8 cellular contexts compared by ENCODE assay signal in genomic region chr2:74390601-74391000, GRCh38. TPM values are rescaled to one million over a fixed set of nuclear protein-coding genes. Genes with fewer than 3 reads are reported as not detected.
A peak's percentile ranks its signal among the peaks of the same experiment; 100 is the strongest.
DNase-seq lines count a peak whose midpoint lies in the region; ATAC-seq and TF ChIP-seq lines count a peak whose summit lies in the region.

No MANE protein-coding gene starts in this region.

- in situ Hi-C loops in G401 (cut with HindIII; ENCODE audit: low sequenced_read_pairs) = no loop called here

- H3K4me3 Mint-ChIP-seq in stimulated activated naive CD8-positive, alpha-beta T cell treated with anti-CD3 and anti-CD28 coated beads, Interleukin-15, Interleukin-2, amounts not matched to agents 100 ng/mL and 50 ng/mL, for 24 hours = peak overlapping the region; percentile 93
- H3K4me3 Mint-ChIP-seq in MCF 10A (ENCODE audit: unreplicated experiment) (peak overlapping the region; percentile 79), mesothelial cell of epicardium (peak overlapping the region; percentile 95)

- intact Hi-C loops in MCF 10A (cut with micrococcal nuclease) (loop anchor here (5.0 kb wide), 1 partner anchor 123 kb away; no protein-coding TSS in a partner anchor), posterior vena cava (cut with DNase I) (no loop called here)

- no peak for TF ChIP-seq CTCF in MCF 10A (IDR thresholded peaks at IDR 0.05; ENCODE audit: unreplicated experiment)
- TF ChIP-seq CTCF in mesothelial cell of epicardium (IDR thresholded peaks at IDR 0.05; ENCODE audit: unreplicated experiment) = no peak

- POLR2A ChIA-PET in MCF 10A (lab: Yijun Ruan, JAX) = interaction anchor here (0.8 to 3.5 kb wide), 13 partner anchors 9 to 464 kb away, joined by 3 to 18 read pairs (median 5); partner anchors contain the start of genes CCDC142, DCTN1, INO80B and WBP1

- no TSS peak for BruUV-seq in MCF 10A (replicated peaks; lab: Mats Ljungman, UMichigan)

- H3K27ac Mint-ChIP-seq in stimulated activated naive CD8-positive, alpha-beta T cell treated with anti-CD3 and anti-CD28 coated beads, Interleukin-15, Interleukin-2, amounts not matched to agents 100 ng/mL and 50 ng/mL, for 24 hours = no peak overlapping the region
- H3K27ac Mint-ChIP-seq in MCF 10A (ENCODE audit: low read depth, unreplicated experiment) = no peak overlapping the region
- H3K27ac Mint-ChIP-seq in mesothelial cell of epicardium = no peak overlapping the region

- no peaks in the 10 kb centered on the region for H3K36me3 Mint-ChIP-seq in stimulated activated naive CD8-positive, alpha-beta T cell treated with anti-CD3 and anti-CD28 coated beads, Interleukin-15, Interleukin-2, amounts not matched to agents 100 ng/mL and 50 ng/mL, for 24 hours (ENCODE audit: low read depth)
- H3K36me3 Mint-ChIP-seq in MCF 10A (ENCODE audit: insufficient read depth, unreplicated experiment) (no peaks in the 10 kb centered on the region), mesothelial cell of epicardium (no peaks in the 10 kb centered on the region)

- no peaks in the 10 kb centered on the region for H3K9me3 Mint-ChIP-seq in stimulated activated naive CD8-positive, alpha-beta T cell treated with anti-CD3 and anti-CD28 coated beads, Interleukin-15, Interleukin-2, amounts not matched to agents 100 ng/mL and 50 ng/mL, for 24 hours
- H3K9me3 Mint-ChIP-seq in MCF 10A (ENCODE audit: unreplicated experiment) (no peaks in the 10 kb centered on the region), mesothelial cell of epicardium (no peaks in the 10 kb centered on the region)

- no peak for ATAC-seq in stimulated activated naive CD8-positive, alpha-beta T cell treated with anti-CD3 and anti-CD28 coated beads, Interleukin-15, Interleukin-2, amounts not matched to agents 100 U/mL and 50 U/mL, for 24 hours
- ATAC-seq in GM18517 (IDR thresholded peaks at IDR 0.05; ENCODE audit: unreplicated experiment) (no peak), HG03139 (IDR thresholded peaks at IDR 0.05; ENCODE audit: unreplicated experiment) (no peak)

- no peak for DNase-seq in stimulated activated naive CD8-positive, alpha-beta T cell treated with anti-CD3 and anti-CD28 coated beads, Interleukin-15, Interleukin-2, amounts not matched to agents 100 U/mL and 50 U/mL, for 24 hours
- no peak for DNase-seq in MCF 10A (ENCODE audit: unreplicated experiment)
- DNase-seq in mesothelial cell of epicardium (ENCODE audit: low spot score in 2 of 2, unreplicated experiment in 2 of 2) = no peak
- DNase-seq in G401 (ENCODE audit: low spot score) = no peak
- DNase-seq in posterior vena cava (ENCODE audit: low spot score) = no peak

- peaks cover 7% of the 10 kb centered on the region for H3K27me3 Mint-ChIP-seq in stimulated activated naive CD8-positive, alpha-beta T cell treated with anti-CD3 and anti-CD28 coated beads, Interleukin-15, Interleukin-2, amounts not matched to agents 100 ng/mL and 50 ng/mL, for 24 hours
- H3K27me3 Mint-ChIP-seq in MCF 10A (ENCODE audit: insufficient read depth, unreplicated experiment) (no peaks in the 10 kb centered on the region), mesothelial cell of epicardium (ENCODE audit: low read depth) (peaks cover 5% of the 10 kb centered on the region)

- CTCF ChIA-PET in MCF 10A (lab: Yijun Ruan, JAX) = interaction anchor here (1.0 to 2.6 kb wide), 11 partner anchors 9 to 563 kb away, joined by 3 to 12 read pairs (median 6); partner anchors contain the start of gene DCTN1

- no peaks in the 10 kb centered on the region for H3K4me1 Mint-ChIP-seq in stimulated activated naive CD8-positive, alpha-beta T cell treated with anti-CD3 and anti-CD28 coated beads, Interleukin-15, Interleukin-2, amounts not matched to agents 100 ng/mL and 50 ng/mL, for 24 hours (ENCODE audit: low read depth)
- H3K4me1 Mint-ChIP-seq in MCF 10A (ENCODE audit: insufficient read depth, unreplicated experiment) = no peaks in the 10 kb centered on the region
- peaks cover 6% of the 10 kb centered on the region for H3K4me1 Mint-ChIP-seq in mesothelial cell of epicardium

RNA-seq across cellular contexts. Expression of gene DCTN1, which starts 10.5 kb away (rescaled TPM):
- total RNA-seq in MCF 10A (2022) (113 and 117 TPM in 2 replicates), mesothelial cell of epicardium (125 to 136 TPM (median 132 TPM) in 3 replicates), posterior vena cava (100 to 1,000 TPM; 165 to 167 TPM)
- 124 and 145 TPM in 2 replicates for total RNA-seq in G401 (2014; rRNA removed; shearing (Covaris generic))

RNA-seq across cellular contexts. Expression of gene C2orf81, which starts 30.8 kb away (rescaled TPM):
- total RNA-seq in MCF 10A (2022) (4.3 and 5.6 TPM in 2 replicates), mesothelial cell of epicardium (4.7 to 8.8 TPM (median 6.0 TPM) in 3 replicates), posterior vena cava (1 to 10 TPM; 2.3 to 2.7 TPM)
- total RNA-seq in G401 (2014; rRNA removed; shearing (Covaris generic)) = 0.95 and 2.8 TPM in 2 replicates

RNA-seq across cellular contexts. Expression of gene WDR54, which starts 30.9 kb away (rescaled TPM):
- total RNA-seq in MCF 10A (2022) = 16.4 and 19.9 TPM in 2 replicates
- 20.2 to 25.0 TPM (median 23.7 TPM) in 3 replicates for total RNA-seq in mesothelial cell of epicardium
- total RNA-seq in G401 (2014; rRNA removed; shearing (Covaris generic)) = 88.5 and 104 TPM in 2 replicates
- 1 to 10 TPM; 7.9 to 9.4 TPM for total RNA-seq in posterior vena cava

RNA-seq across cellular contexts. Expression of gene SLC4A5, which starts 47.4 kb away (rescaled TPM):
- total RNA-seq in MCF 10A (2022) (0.12 and 0.70 TPM in 2 replicates), mesothelial cell of epicardium (7.5 to 9.3 TPM (median 9.2 TPM) in 3 replicates), posterior vena cava (1 to 10 TPM; 3.9 to 5.3 TPM)
- not detected in 2 replicates for total RNA-seq in G401 (2014; rRNA removed; shearing (Covaris generic))

RNA-seq across cellular contexts. Expression of gene RTKN, which starts 51.1 kb away (rescaled TPM):
- total RNA-seq in MCF 10A (2022) (49.1 and 63.0 TPM in 2 replicates), mesothelial cell of epicardium (85.0 to 88.9 TPM (median 86.4 TPM) in 3 replicates), posterior vena cava (10 to 100 TPM; 10.6 to 16.8 TPM)
- 46.5 and 56.2 TPM in 2 replicates for total RNA-seq in G401 (2014; rRNA removed; shearing (Covaris generic))
